8 cellular contexts compared by ENCODE assay signal in genomic region chr17:4074831-4075495, GRCh38.
A peak's percentile ranks its signal among the peaks of the same experiment; 100 is the strongest.
DNase-seq lines count a peak whose midpoint lies in the region; ATAC-seq and TF ChIP-seq lines count a peak whose summit lies in the region.

No MANE protein-coding gene starts in this region.

- H4K20me1 ChIP-seq in neural cell (ENCODE audit: insufficient read depth), result no peaks in the 10 kb centered on the region

- peak; percentile 70 for TF ChIP-seq RAD21 in neural cell (conservative IDR thresholded peaks at IDR 0.05)

- TF ChIP-seq EP300 in neural cell (conservative IDR thresholded peaks at IDR 0.05; ENCODE audit: poor library complexity, severe bottlenecking), result no peak

- H3K9me3 ChIP-seq in neural cell (ENCODE audit: low read length), result no peaks in the 10 kb centered on the region

- H3K27me3 ChIP-seq in neural cell (ENCODE audit: insufficient read depth, low read depth, low read length), result no peaks in the 10 kb centered on the region

- peak; percentile 75 for TF ChIP-seq CTCF in neural cell (IDR thresholded peaks at IDR 0.05; ENCODE audit: poor library complexity, severe bottlenecking)

- H3K79me2 ChIP-seq in neural cell (replicated peaks; ENCODE audit: insufficient read depth, low read length), result no peaks in the 10 kb centered on the region

- no peak overlapping the region for H3K4me3 ChIP-seq in neural cell (ENCODE audit: low read length)

- peak; percentile 12 for DNase-seq in NCI-H2107 treated with DMSO at 0.1 percent for 48 hours (lab: John Stamatoyannopoulos, UW; ENCODE audit: unreplicated experiment)
- DNase-seq in NCI-H2107 (lab: John Stamatoyannopoulos, UW), result no peak
- DNase-seq in HuH-7.5 (ENCODE audit: low spot score), result peak; percentile 28
- peak; percentile 23 to 36 for DNase-seq in SHP77 (lab: John Stamatoyannopoulos, UW)
- peak; percentile 42 for DNase-seq in fibroblast of gingiva (ENCODE audit: low read depth)
- DNase-seq in posterior cingulate gyrus, result no peak

- no peak overlapping the region for H3K9ac ChIP-seq in neural cell (ENCODE audit: low read length)

- peaks cover 8% of the 10 kb centered on the region for H3K36me3 ChIP-seq in neural cell (ENCODE audit: insufficient read depth, low read length)

- intact Hi-C loops in posterior cingulate gyrus (cut with DNase I), result loop anchor here (10.0 kb wide), 1 partner anchor 340 kb away; no protein-coding TSS in a partner anchor

- no peaks in the 10 kb centered on the region for H3F3A ChIP-seq in neural cell (ENCODE audit: insufficient read depth, low read length, poor library complexity, severe bottlenecking)

- ATAC-seq in GM21390 (IDR thresholded peaks at IDR 0.05; ENCODE audit: unreplicated experiment), result peak; percentile 28

- no peak overlapping the region for H3K4me2 ChIP-seq in neural cell (ENCODE audit: low read length)

- no peaks in the 10 kb centered on the region for H3K9me2 ChIP-seq in neural cell (ENCODE audit: insufficient read depth, low read length)

- H2AFZ ChIP-seq in neural cell (ENCODE audit: low read depth, low read length), result no peak overlapping the region

- H3K27ac ChIP-seq in neural cell (ENCODE audit: low read length), result no peak overlapping the region

TF ChIP-seq in neural cell, 6 proteins besides CTCF, POLR2A, EP300 and RAD21:
- TF ChIP-seq SMC3 (conservative IDR thresholded peaks at IDR 0.05; ENCODE audit: poor library complexity) (peak; percentile 73), TAF1 (IDR thresholded peaks at IDR 0.05; ENCODE audit: low read depth) (no peak), EZH2 (IDR thresholded peaks at IDR 0.05; ENCODE audit: borderline replicate concordance, insufficient read depth, low read length, poor library complexity, severe bottlenecking) (no peak), POLR2AphosphoS5 (IDR thresholded peaks at IDR 0.05) (no peak), MXI1 (conservative IDR thresholded peaks at IDR 0.05; ENCODE audit: poor library complexity, severe bottlenecking) (no peak)
- TF ChIP-seq, protein P1, sequence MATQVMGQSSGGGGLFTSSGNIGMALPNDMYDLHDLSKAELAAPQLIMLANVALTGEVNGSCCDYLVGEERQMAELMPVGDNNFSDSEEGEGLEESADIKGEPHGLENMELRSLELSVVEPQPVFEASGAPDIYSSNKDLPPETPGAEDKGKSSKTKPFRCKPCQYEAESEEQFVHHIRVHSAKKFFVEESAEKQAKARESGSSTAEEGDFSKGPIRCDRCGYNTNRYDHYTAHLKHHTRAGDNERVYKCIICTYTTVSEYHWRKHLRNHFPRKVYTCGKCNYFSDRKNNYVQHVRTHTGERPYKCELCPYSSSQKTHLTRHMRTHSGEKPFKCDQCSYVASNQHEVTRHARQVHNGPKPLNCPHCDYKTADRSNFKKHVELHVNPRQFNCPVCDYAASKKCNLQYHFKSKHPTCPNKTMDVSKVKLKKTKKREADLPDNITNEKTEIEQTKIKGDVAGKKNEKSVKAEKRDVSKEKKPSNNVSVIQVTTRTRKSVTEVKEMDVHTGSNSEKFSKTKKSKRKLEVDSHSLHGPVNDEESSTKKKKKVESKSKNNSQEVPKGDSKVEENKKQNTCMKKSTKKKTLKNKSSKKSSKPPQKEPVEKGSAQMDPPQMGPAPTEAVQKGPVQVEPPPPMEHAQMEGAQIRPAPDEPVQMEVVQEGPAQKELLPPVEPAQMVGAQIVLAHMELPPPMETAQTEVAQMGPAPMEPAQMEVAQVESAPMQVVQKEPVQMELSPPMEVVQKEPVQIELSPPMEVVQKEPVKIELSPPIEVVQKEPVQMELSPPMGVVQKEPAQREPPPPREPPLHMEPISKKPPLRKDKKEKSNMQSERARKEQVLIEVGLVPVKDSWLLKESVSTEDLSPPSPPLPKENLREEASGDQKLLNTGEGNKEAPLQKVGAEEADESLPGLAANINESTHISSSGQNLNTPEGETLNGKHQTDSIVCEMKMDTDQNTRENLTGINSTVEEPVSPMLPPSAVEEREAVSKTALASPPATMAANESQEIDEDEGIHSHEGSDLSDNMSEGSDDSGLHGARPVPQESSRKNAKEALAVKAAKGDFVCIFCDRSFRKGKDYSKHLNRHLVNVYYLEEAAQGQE (IDR thresholded peaks at IDR 0.05; ENCODE audit: borderline replicate concordance), result no peak

Comparison
In these comparisons a context has a peak if more than half of its experiments do, and no peak if none do; other contexts are left out.
1. DNase-seq: peak in NCI-H2107 treated with DMSO at 0.1 percent for 48 hours (single experiment), HuH-7.5 (single experiment), SHP77 (2 of 2) and fibroblast of gingiva (single experiment); none in NCI-H2107 (single experiment) and posterior cingulate gyrus (0 of 10).